ENCODE assay signal across 40 cellular contexts in the genomic region with DNA sequence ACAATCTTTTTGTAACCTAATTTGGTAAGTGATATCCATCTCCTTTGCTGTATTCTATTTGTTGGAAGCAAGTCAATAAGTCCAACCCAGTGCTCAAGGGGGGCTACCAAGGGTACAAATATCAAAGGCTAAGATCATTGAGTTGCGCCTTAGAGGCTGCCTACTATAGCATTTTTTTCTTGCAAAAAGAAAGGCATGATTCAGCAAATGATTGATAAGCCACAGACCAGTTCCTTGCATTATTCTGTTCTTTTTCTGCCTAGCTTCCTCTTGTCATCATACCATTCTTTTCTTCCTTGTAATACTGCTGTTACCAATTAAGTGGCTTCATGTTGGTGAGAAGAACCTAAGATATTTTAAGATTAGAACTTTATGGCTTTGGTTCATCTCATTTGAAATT. TPM values are rescaled to one million over a fixed set of nuclear protein-coding genes. Genes with fewer than 3 reads are reported as not detected.
"Had no signal": no experiment of that assay in that cellular context is flagged by ENCODE, and none has a peak within 500 bp of the region (broad histone marks: within the 10 kb centered on the region; RNA-seq: fewer than 3 reads in every experiment).

No MANE protein-coding gene starts in this region.

- H3K36me3 Mint-ChIP-seq: activated CD8-positive, alpha-beta memory T cell treated with anti-CD3 and anti-CD28 coated beads, Interleukin-2, amount 10 ng/mL, durations not matched to agents 7 days and 5 days; activated naive CD4-positive, alpha-beta T cell treated with anti-CD3 and anti-CD28 coated beads, Interleukin-2, amount 50 U/mL, for 72 hours; activated naive CD8-positive, alpha-beta T cell treated with anti-CD3 and anti-CD28 coated beads for 36 hours; WTC11 had no signal

- H3K36me3 ChIP-seq: adrenal gland, brain microvascular endothelial cell, breast epithelium, WERI-Rb-1 had no signal

- H3K4me3 Mint-ChIP-seq: activated CD4-positive, alpha-beta memory T cell treated with anti-CD3 and anti-CD28 coated beads, Interleukin-2, amount 10 ng/mL, durations not matched to agents 7 days and 5 days; activated CD4-positive, alpha-beta T cell treated with anti-CD3 and anti-CD28 coated beads for 36 hours; activated CD4-positive, alpha-beta T cell treated with anti-CD3 and anti-CD28 coated beads, Interleukin-2, amount 10 ng/mL, durations not matched to agents 7 days and 5 days; activated CD8-positive, alpha-beta memory T cell treated with anti-CD3 and anti-CD28 coated beads, Interleukin-2, amount 10 ng/mL, durations not matched to agents 7 days and 5 days; activated CD8-positive, alpha-beta T cell treated with anti-CD3 and anti-CD28 coated beads, Interleukin-2, amount 10 ng/mL, durations not matched to agents 7 days and 5 days; activated naive CD4-positive, alpha-beta T cell treated with anti-CD3 and anti-CD28 coated beads for 36 hours; activated naive CD8-positive, alpha-beta T cell treated with anti-CD3 and anti-CD28 coated beads for 36 hours; activated T-cell treated with anti-CD3 and anti-CD28 coated beads, Interleukin-2, amount 50 U/mL, for 24 hours; activated T-cell treated with anti-CD3 and anti-CD28 coated beads, Interleukin-2, amount 50 U/mL, for 72 hours; activated T-helper 1 cell treated with anti-CD3 and anti-CD28 coated beads, Interleukin-12 subunit alpha, Interleukin-12 subunit beta, Interleukin-2, Interleukin-4 antibody, amounts not matched to agents 30 ng/mL and 10 ng/mL and 1 ng/mL, durations not matched to agents 14 hours and 24 hours and 36 hours; activated T-helper 17 cell treated with anti-CD3 and anti-CD28 coated beads, Interleukin-2, amount 50 U/mL, for 72 hours; T-helper 1 cell treated with Interleukin-12 subunit alpha and Interleukin-12 subunit beta and Interleukin-4 antibody, amounts not matched to agents 30 μg/mL and 1 μg/mL, for 36 hours; T-helper 2 cell treated with Interferon-gamma antibody and Interleukin-4, amounts not matched to agents 5 μg/mL and 100 μg/mL, for 36 hours; WTC11 had no signal

- H3K27ac ChIP-seq: adrenal gland, body of pancreas, brain microvascular endothelial cell, breast epithelium, WERI-Rb-1 had no signal

- H3K9me3 ChIP-seq: adrenal gland, body of pancreas, breast epithelium had no signal

- H3K4me1 ChIP-seq: adrenal gland, body of pancreas, breast epithelium had no signal

- H3K4me3 ChIP-seq: adrenal gland, body of pancreas, breast epithelium had no signal

- H3K4me1 Mint-ChIP-seq: activated CD4-positive, alpha-beta memory T cell treated with anti-CD3 and anti-CD28 coated beads, Interleukin-2, amount 10 ng/mL, durations not matched to agents 7 days and 5 days; activated CD4-positive, alpha-beta T cell treated with anti-CD3 and anti-CD28 coated beads for 36 hours; activated CD4-positive, alpha-beta T cell treated with anti-CD3 and anti-CD28 coated beads, Interleukin-2, amount 10 ng/mL, durations not matched to agents 7 days and 5 days; activated CD8-positive, alpha-beta memory T cell treated with anti-CD3 and anti-CD28 coated beads, Interleukin-2, amount 10 ng/mL, durations not matched to agents 7 days and 5 days; activated naive CD8-positive, alpha-beta T cell treated with anti-CD3 and anti-CD28 coated beads for 36 hours; activated T-helper 17 cell treated with anti-CD3 and anti-CD28 coated beads, Interleukin-2, amount 50 U/mL, for 72 hours had no signal

- ATAC-seq: activated CD4-positive, alpha-beta T cell treated with anti-CD3 and anti-CD28 coated beads for 36 hours; activated CD4-positive, CD25-positive, alpha-beta regulatory T cell treated with anti-CD3 and anti-CD28 coated beads, Interleukin-2, amount 50 U/mL, for 24 hours; activated CD8-positive, alpha-beta memory T cell treated with anti-CD3 and anti-CD28 coated beads, Interleukin-2, amount 10 ng/mL, durations not matched to agents 7 days and 5 days; activated CD8-positive, alpha-beta T cell treated with anti-CD3 and anti-CD28 coated beads, Interleukin-2, amount 10 ng/mL, durations not matched to agents 7 days and 5 days; activated naive CD4-positive, alpha-beta T cell treated with anti-CD3 and anti-CD28 coated beads, Interleukin-2, amount 50 U/mL, for 72 hours; activated T-cell treated with anti-CD3 and anti-CD28 coated beads, Interleukin-2, amount 50 U/mL, for 72 hours; activated T-helper 17 cell treated with anti-CD3 and anti-CD28 coated beads, Interleukin-2, amount 50 U/mL, for 72 hours; body of pancreas; WTC11 had no signal

- H3K27me3 ChIP-seq: body of pancreas, brain microvascular endothelial cell, breast epithelium had no signal

- FAIRE-seq: astrocyte, TTC549 had no signal

- DNase-seq: activated CD4-positive, alpha-beta memory T cell treated with anti-CD3 and anti-CD28 coated beads, Interleukin-2, amount 10 ng/mL, durations not matched to agents 7 days and 5 days; activated CD4-positive, alpha-beta T cell treated with anti-CD3 and anti-CD28 coated beads for 1 hour; activated CD4-positive, alpha-beta T cell treated with anti-CD3 and anti-CD28 coated beads for 36 hours; activated CD4-positive, alpha-beta T cell treated with anti-CD3 and anti-CD28 coated beads for 48 hours; activated CD4-positive, alpha-beta T cell treated with anti-CD3 and anti-CD28 coated beads, Interleukin-2, amount 10 ng/mL, durations not matched to agents 7 days and 5 days; activated CD4-positive, alpha-beta T cell treated with anti-CD3 and anti-CD28 coated beads, Interleukin-2, amount 50 U/mL, for 48 hours; activated CD4-positive, CD25-positive, alpha-beta regulatory T cell; activated CD8-positive, alpha-beta memory T cell treated with anti-CD3 and anti-CD28 coated beads for 24 hours; activated CD8-positive, alpha-beta memory T cell treated with anti-CD3 and anti-CD28 coated beads, Interleukin-2, amount 10 ng/mL, durations not matched to agents 7 days and 5 days; activated CD8-positive, alpha-beta memory T cell treated with anti-CD3 and anti-CD28 coated beads, Interleukin-2, amount 50 U/mL, for 48 hours; activated CD8-positive, alpha-beta T cell treated with anti-CD3 and anti-CD28 coated beads, Interleukin-2, amount 10 ng/mL, durations not matched to agents 7 days and 5 days; activated effector memory CD4-positive, alpha-beta T cell treated with anti-CD3 and anti-CD28 coated beads, Interleukin-2, amount 50 U/mL, for 16 hours; activated gamma-delta T cell treated with Interleukin-2 at 50 U/mL for 16 hours; activated naive CD4-positive, alpha-beta T cell; activated naive CD4-positive, alpha-beta T cell treated with anti-CD3 and anti-CD28 coated beads for 36 hours; activated naive CD4-positive, alpha-beta T cell treated with anti-CD3 and anti-CD28 coated beads, Interleukin-2, amount 50 U/mL, for 16 hours; activated naive CD8-positive, alpha-beta T cell treated with anti-CD3 and anti-CD28 coated beads for 36 hours; activated T-cell treated with anti-CD3 and anti-CD28 coated beads, Interleukin-2, amount 50 U/mL, for 24 hours; activated T-cell treated with anti-CD3 and anti-CD28 coated beads, Interleukin-2, amount 50 U/mL, for 72 hours; adrenal gland; amniotic stem cell; aorta; body of pancreas; brain microvascular endothelial cell; central memory CD4-positive, alpha-beta T cell; T-helper 1 cell; T-helper 2 cell; T-helper 9 cell; WERI-Rb-1 had no signal

- H3K9me3 Mint-ChIP-seq: activated CD4-positive, alpha-beta memory T cell treated with anti-CD3 and anti-CD28 coated beads, Interleukin-2, amount 10 ng/mL, durations not matched to agents 7 days and 5 days; activated CD4-positive, alpha-beta T cell treated with anti-CD3 and anti-CD28 coated beads, Interleukin-2, amount 10 ng/mL, durations not matched to agents 7 days and 5 days; activated naive CD4-positive, alpha-beta T cell treated with anti-CD3 and anti-CD28 coated beads for 36 hours; activated naive CD4-positive, alpha-beta T cell treated with anti-CD3 and anti-CD28 coated beads, Interleukin-2, amount 50 U/mL, for 72 hours; activated naive CD8-positive, alpha-beta T cell treated with anti-CD3 and anti-CD28 coated beads for 36 hours; activated T-cell treated with anti-CD3 and anti-CD28 coated beads, Interleukin-2, amount 50 U/mL, for 24 hours; activated T-cell treated with anti-CD3 and anti-CD28 coated beads, Interleukin-2, amount 50 U/mL, for 72 hours; activated T-helper 1 cell treated with anti-CD3 and anti-CD28 coated beads, Interleukin-12 subunit alpha, Interleukin-12 subunit beta, Interleukin-2, Interleukin-4 antibody, amounts not matched to agents 30 ng/mL and 10 ng/mL and 1 ng/mL, durations not matched to agents 14 hours and 24 hours and 36 hours; activated T-helper 17 cell treated with anti-CD3 and anti-CD28 coated beads, Interleukin-2, amount 50 U/mL, for 72 hours; T-helper 1 cell treated with Interleukin-12 subunit alpha and Interleukin-12 subunit beta and Interleukin-4 antibody, amounts not matched to agents 30 μg/mL and 1 μg/mL, for 36 hours; T-helper 2 cell treated with Interferon-gamma antibody and Interleukin-4, amounts not matched to agents 5 μg/mL and 100 μg/mL, for 36 hours; WTC11 had no signal

RNA-seq across cellular contexts. Expression of gene BARHL2, which starts 29.8 kb away (rescaled TPM):
- total RNA-seq: activated CD4-positive, alpha-beta memory T cell treated with anti-CD3 and anti-CD28 coated beads, Interleukin-2, amount 10 ng/mL, durations not matched to agents 7 days and 5 days; activated CD4-positive, alpha-beta T cell treated with anti-CD3 and anti-CD28 coated beads for 36 hours; activated CD4-positive, alpha-beta T cell treated with anti-CD3 and anti-CD28 coated beads, Interleukin-2, amount 10 ng/mL, durations not matched to agents 7 days and 5 days; activated CD8-positive, alpha-beta memory T cell treated with anti-CD3 and anti-CD28 coated beads, Interleukin-2, amount 10 ng/mL, durations not matched to agents 7 days and 5 days; activated CD8-positive, alpha-beta T cell treated with anti-CD3 and anti-CD28 coated beads, Interleukin-2, amount 10 ng/mL, durations not matched to agents 7 days and 5 days; activated naive CD4-positive, alpha-beta T cell treated with anti-CD3 and anti-CD28 coated beads for 36 hours; activated naive CD4-positive, alpha-beta T cell treated with anti-CD3 and anti-CD28 coated beads, Interleukin-2, amount 50 U/mL, for 72 hours; activated naive CD8-positive, alpha-beta T cell treated with anti-CD3 and anti-CD28 coated beads for 36 hours; activated T-cell treated with anti-CD3 and anti-CD28 coated beads, Interleukin-2, amount 50 U/mL, for 72 hours; activated T-helper 1 cell treated with anti-CD3 and anti-CD28 coated beads, Interleukin-12 subunit alpha, Interleukin-12 subunit beta, Interleukin-2, Interleukin-4 antibody, amounts not matched to agents 30 ng/mL and 10 ng/mL and 1 ng/mL, durations not matched to agents 14 hours and 24 hours and 36 hours; activated T-helper 17 cell treated with anti-CD3 and anti-CD28 coated beads, Interleukin-2, amount 50 U/mL, for 72 hours; adrenal gland; aorta; astrocyte; body of pancreas; breast epithelium; cardiac septum; WTC11 had no signal
- polyA plus RNA-seq: adrenal gland, aorta had no signal
